In the genomic region with DNA sequence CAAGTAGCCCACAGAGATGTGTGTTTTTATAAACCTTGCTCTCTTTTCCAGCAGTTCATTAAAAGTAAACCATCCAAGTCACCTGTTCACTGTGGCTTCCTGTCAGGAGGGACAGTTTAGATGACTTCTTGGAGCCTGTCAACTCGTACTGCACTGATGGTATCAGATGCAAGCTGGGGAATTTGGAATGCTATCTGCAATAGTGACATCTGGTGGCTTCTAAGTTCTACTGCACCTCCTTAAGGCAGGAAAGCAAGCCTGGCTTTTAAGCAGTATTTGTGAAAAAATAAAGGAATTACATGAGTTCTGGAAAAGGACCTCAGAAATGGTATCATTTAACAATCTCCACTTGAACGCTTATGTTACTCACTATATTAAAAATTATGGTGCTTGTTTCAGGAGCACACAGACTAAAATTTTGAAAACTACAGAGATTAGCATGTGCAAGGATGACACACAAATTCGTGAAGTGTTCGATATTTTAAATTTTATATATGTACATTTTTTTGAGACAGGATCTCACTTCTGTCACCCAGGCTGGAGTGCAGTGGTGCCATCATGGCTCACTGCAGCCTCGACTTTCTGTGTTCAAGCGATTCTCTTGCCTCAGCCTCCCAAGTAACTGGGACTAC, we compare ENCODE assay signal across 8 cellular contexts.
DNase-seq lines count a peak whose midpoint lies in the region; ATAC-seq and TF ChIP-seq lines count a peak whose summit lies in the region.

No MANE protein-coding gene starts in this region.

- H3K4me3 ChIP-seq in GM23338 (no peak overlapping the region), KMS-11 (IDR thresholded peaks at IDR 0.05; ENCODE audit: insufficient read depth, low read depth, low read length) (no peak overlapping the region), SJCRH30 (no peak overlapping the region)

- H3F3A ChIP-seq in GM23338 (replicated peaks; ENCODE audit: low read depth), result no peaks in the 10 kb centered on the region

- DNase-seq in stimulated activated CD4-positive, alpha-beta T cell treated with anti-CD3 and anti-CD28 coated beads, Interleukin-4, amount 100 ng/mL, for 24 hours, result peak; percentile 4
- no peak for DNase-seq in stimulated activated CD4-positive, alpha-beta T cell treated with anti-CD3 and anti-CD28 coated beads, Interleukin-4, amount 100 ng/mL, for 1 hour
- DNase-seq in GM23338 (ENCODE audit: low spot score) (peak; percentile 86), SJCRH30 (peak; percentile 17 to 72), epidermal melanocyte (ENCODE audit: insufficient read length, low spot score) (peak; percentile 43), myocyte (ENCODE audit: low read depth) (peak; percentile 62)
- DNase-seq in activated naive CD4-positive, alpha-beta T cell treated with Interleukin-2 at 50 U/mL for 16 hours, result no peak

- peaks cover 3% of the 10 kb centered on the region; the same call in 2 of the 3 replicates for H3K36me3 Mint-ChIP-seq in GM23338 (ENCODE audit: low read depth)

- H3K36me3 ChIP-seq in GM23338 (ENCODE audit: insufficient read depth) (no peaks in the 10 kb centered on the region), KMS-11 (ENCODE audit: insufficient read depth) (no peaks in the 10 kb centered on the region), SJCRH30 (no peaks in the 10 kb centered on the region)

- no peak overlapping the region for H3K9ac ChIP-seq in KMS-11

- no peaks in the 10 kb centered on the region for H4K20me1 ChIP-seq in GM23338 (replicated peaks; ENCODE audit: insufficient read depth)
- no peaks in the 10 kb centered on the region for H4K20me1 ChIP-seq in KMS-11 (ENCODE audit: insufficient read depth)

- H3K4me2 ChIP-seq in GM23338 (no peak overlapping the region), KMS-11 (no peak overlapping the region)

- no peaks in the 10 kb centered on the region for H3K27me3 ChIP-seq in GM23338 (ENCODE audit: insufficient read depth)
- no peaks in the 10 kb centered on the region for H3K27me3 ChIP-seq in KMS-11 (ENCODE audit: insufficient read depth, low read depth)
- no peaks in the 10 kb centered on the region for H3K27me3 ChIP-seq in SJCRH30

- H3K9me3 ChIP-seq in SJCRH30 (replicated peaks), result no peaks in the 10 kb centered on the region

- no peak overlapping the region for H3K4me3 Mint-ChIP-seq in GM23338

- peaks cover 4% of the 10 kb centered on the region for H3K27me3 Mint-ChIP-seq in GM23338 (ENCODE audit: insufficient read depth, low read depth, poor library complexity)

- H3K4me1 ChIP-seq in GM23338 (ENCODE audit: insufficient read depth) (peaks cover 26% of the 10 kb centered on the region), KMS-11 (ENCODE audit: low read depth, poor library complexity, severe bottlenecking) (no peaks in the 10 kb centered on the region), SJCRH30 (peaks cover 8% of the 10 kb centered on the region)

- no peak overlapping the region for H3K27ac Mint-ChIP-seq in GM23338

- peak; percentile 85 to 92 for TF ChIP-seq CTCF in GM23338 (conservative IDR thresholded peaks at IDR 0.05; ENCODE audit: low read depth in 2 of 2)
- peak; percentile 74 for TF ChIP-seq CTCF in KMS-11 (conservative IDR thresholded peaks at IDR 0.05; ENCODE audit: low read depth, low read length)

- H3K79me2 ChIP-seq in GM23338 (replicated peaks; ENCODE audit: insufficient read depth) (no peaks in the 10 kb centered on the region), KMS-11 (ENCODE audit: insufficient read depth, low read depth) (no peaks in the 10 kb centered on the region)

- H3K27ac ChIP-seq in GM23338 (ENCODE audit: low read depth) (no peak overlapping the region), KMS-11 (no peak overlapping the region), SJCRH30 (no peak overlapping the region)

- peaks cover 6% of the 10 kb centered on the region; the same call in 1 of the 2 replicates for H3K9me2 ChIP-seq in GM23338 (ENCODE audit: insufficient read depth)

- H3K4me1 Mint-ChIP-seq in GM23338, result peaks cover 30% of the 10 kb centered on the region

- peak; percentile 74 for ATAC-seq in GM23338

- H3K9me3 Mint-ChIP-seq in GM23338, result peaks cover 3% of the 10 kb centered on the region; the same call in 2 of the 3 replicates

- H2AFZ ChIP-seq in GM23338 (no peak overlapping the region), KMS-11 (ENCODE audit: low read depth) (no peak overlapping the region)

TF ChIP-seq in GM23338, 12 proteins besides CTCF, POLR2A, EP300 and RAD21:
- no peak for TF ChIP-seq JUNB (IDR thresholded peaks at IDR 0.05; ENCODE audit: unreplicated experiment)
- TF ChIP-seq, protein P1, sequence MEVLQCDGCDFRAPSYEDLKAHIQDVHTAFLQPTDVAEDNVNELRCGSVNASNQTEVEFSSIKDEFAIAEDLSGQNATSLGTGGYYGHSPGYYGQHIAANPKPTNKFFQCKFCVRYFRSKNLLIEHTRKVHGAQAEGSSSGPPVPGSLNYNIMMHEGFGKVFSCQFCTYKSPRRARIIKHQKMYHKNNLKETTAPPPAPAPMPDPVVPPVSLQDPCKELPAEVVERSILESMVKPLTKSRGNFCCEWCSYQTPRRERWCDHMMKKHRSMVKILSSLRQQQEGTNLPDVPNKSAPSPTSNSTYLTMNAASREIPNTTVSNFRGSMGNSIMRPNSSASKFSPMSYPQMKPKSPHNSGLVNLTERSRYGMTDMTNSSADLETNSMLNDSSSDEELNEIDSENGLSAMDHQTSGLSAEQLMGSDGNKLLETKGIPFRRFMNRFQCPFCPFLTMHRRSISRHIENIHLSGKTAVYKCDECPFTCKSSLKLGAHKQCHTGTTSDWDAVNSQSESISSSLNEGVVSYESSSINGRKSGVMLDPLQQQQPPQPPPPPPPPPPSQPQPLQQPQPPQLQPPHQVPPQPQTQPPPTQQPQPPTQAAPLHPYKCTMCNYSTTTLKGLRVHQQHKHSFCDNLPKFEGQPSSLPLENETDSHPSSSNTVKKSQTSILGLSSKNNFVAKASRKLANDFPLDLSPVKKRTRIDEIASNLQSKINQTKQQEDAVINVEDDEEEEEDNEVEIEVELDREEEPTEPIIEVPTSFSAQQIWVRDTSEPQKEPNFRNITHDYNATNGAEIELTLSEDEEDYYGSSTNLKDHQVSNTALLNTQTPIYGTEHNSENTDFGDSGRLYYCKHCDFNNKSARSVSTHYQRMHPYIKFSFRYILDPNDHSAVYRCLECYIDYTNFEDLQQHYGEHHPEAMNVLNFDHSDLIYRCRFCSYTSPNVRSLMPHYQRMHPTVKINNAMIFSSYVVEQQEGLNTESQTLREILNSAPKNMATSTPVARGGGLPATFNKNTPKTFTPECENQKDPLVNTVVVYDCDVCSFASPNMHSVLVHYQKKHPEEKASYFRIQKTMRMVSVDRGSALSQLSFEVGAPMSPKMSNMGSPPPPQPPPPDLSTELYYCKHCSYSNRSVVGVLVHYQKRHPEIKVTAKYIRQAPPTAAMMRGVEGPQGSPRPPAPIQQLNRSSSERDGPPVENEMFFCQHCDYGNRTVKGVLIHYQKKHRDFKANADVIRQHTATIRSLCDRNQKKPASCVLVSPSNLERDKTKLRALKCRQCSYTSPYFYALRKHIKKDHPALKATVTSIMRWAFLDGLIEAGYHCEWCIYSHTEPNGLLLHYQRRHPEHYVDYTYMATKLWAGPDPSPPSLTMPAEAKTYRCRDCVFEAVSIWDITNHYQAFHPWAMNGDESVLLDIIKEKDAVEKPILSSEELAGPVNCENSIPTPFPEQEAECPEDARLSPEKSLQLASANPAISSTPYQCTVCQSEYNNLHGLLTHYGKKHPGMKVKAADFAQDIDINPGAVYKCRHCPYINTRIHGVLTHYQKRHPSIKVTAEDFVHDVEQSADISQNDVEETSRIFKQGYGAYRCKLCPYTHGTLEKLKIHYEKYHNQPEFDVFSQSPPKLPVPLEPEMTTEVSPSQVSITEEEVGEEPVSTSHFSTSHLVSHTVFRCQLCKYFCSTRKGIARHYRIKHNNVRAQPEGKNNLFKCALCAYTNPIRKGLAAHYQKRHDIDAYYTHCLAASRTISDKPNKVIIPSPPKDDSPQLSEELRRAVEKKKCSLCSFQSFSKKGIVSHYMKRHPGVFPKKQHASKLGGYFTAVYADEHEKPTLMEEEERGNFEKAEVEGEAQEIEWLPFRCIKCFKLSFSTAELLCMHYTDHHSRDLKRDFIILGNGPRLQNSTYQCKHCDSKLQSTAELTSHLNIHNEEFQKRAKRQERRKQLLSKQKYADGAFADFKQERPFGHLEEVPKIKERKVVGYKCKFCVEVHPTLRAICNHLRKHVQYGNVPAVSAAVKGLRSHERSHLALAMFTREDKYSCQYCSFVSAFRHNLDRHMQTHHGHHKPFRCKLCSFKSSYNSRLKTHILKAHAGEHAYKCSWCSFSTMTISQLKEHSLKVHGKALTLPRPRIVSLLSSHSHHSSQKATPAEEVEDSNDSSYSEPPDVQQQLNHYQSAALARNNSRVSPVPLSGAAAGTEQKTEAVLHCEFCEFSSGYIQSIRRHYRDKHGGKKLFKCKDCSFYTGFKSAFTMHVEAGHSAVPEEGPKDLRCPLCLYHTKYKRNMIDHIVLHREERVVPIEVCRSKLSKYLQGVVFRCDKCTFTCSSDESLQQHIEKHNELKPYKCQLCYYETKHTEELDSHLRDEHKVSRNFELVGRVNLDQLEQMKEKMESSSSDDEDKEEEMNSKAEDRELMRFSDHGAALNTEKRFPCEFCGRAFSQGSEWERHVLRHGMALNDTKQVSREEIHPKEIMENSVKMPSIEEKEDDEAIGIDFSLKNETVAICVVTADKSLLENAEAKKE (CRISPR knock-in tag; IDR thresholded peaks at IDR 0.05), result peak; percentile 47; the same call in 1 of the 2 replicates

Comparison
In these comparisons a context has a peak if more than half of its experiments do, and no peak if none do; other contexts are left out.
1. DNase-seq: peak in stimulated activated CD4-positive, alpha-beta T cell treated with anti-CD3 and anti-CD28 coated beads, Interleukin-4, amount 100 ng/mL, for 24 hours (single experiment), GM23338 (single experiment), SJCRH30 (2 of 2), epidermal melanocyte (single experiment) and myocyte (single experiment); none in stimulated activated CD4-positive, alpha-beta T cell treated with anti-CD3 and anti-CD28 coated beads, Interleukin-4, amount 100 ng/mL, for 1 hour (single experiment) and activated naive CD4-positive, alpha-beta T cell treated with Interleukin-2 at 50 U/mL for 16 hours (single experiment).